ENCODE assay signal across 1 cellular context in the genomic region with DNA sequence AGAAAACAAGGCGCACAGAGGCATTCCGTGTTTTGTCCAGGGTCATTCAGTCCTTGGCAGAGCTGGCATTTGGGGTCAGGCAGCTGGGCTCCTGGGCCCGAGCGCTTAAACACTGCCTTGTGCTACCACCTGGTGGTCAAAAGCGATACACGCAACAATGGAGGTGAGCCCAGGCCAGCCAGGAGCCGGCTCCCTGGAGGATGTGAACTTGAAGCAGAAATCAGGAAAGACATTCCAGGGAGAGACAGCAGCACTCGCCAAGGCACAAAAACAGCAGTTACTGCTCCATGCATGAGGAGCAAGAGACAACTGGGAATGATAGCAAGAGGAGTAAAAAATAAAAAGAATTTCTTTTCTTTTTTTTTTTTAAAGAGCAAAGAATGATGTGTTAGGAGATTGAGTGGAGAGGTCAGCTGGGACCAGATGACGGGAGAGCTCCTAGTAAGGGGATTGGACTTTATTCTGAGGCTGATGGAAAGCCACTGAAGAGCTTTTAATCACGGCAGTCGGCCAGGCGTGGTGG.
TF ChIP-seq lines count a peak whose summit lies in the region.

No MANE protein-coding gene starts in this region.

TF ChIP-seq in GM12878, 131 proteins besides CTCF, POLR2A, EP300 and RAD21 (continues in another document):
- TF ChIP-seq MEF2A (IDR thresholded peaks at IDR 0.05; ENCODE audit: insufficient read depth, low read depth, low read length) (no peak), YY1 (IDR thresholded peaks at IDR 0.05; ENCODE audit: low read depth, low read length) (peak; percentile 91), TBL1XR1 (IDR thresholded peaks at IDR 0.05; ENCODE audit: low read depth, low read length) (no peak), SMC3 (IDR thresholded peaks at IDR 0.05; ENCODE audit: borderline replicate concordance, low read length) (peak; percentile 86), ZNF207 (IDR thresholded peaks at IDR 0.05; ENCODE audit: borderline replicate concordance) (no peak), TCF3 (IDR thresholded peaks at IDR 0.05; ENCODE audit: borderline replicate concordance, insufficient read depth, low read depth, low read length) (no peak), CBX5 (IDR thresholded peaks at IDR 0.05; ENCODE audit: low read depth) (no peak), YBX1 (IDR thresholded peaks at IDR 0.05) (no peak), MYB (IDR thresholded peaks at IDR 0.05; ENCODE audit: borderline replicate concordance, low read depth, low read length) (no peak), HSF1 (IDR thresholded peaks at IDR 0.05; ENCODE audit: low read depth, low read length) (no peak), RFX5 (IDR thresholded peaks at IDR 0.05; ENCODE audit: low read depth, low read length) (0 out of 2 replicates have a peak, but pooled peaks have one; percentile 42), ZNF622 (IDR thresholded peaks at IDR 0.05) (no peak), FOXM1 (IDR thresholded peaks at IDR 0.05; ENCODE audit: low read depth, low read length) (no peak; the same call in 1 of the 2 replicates), ATF3 (IDR thresholded peaks at IDR 0.05; ENCODE audit: borderline replicate concordance, extremely low read depth, low read depth, low read length) (no peak), ATF7 (IDR thresholded peaks at IDR 0.05; ENCODE audit: low read depth) (no peak), MEF2B (IDR thresholded peaks at IDR 0.05; ENCODE audit: partially characterized antibody, poor library complexity, severe bottlenecking) (no peak), GABPA (IDR thresholded peaks at IDR 0.05; ENCODE audit: low read depth) (no peak), TCF12 (IDR thresholded peaks at IDR 0.05; ENCODE audit: low read depth, low read length) (0 out of 2 replicates have a peak, but pooled peaks have one; percentile 57), BACH1 (IDR thresholded peaks at IDR 0.05; ENCODE audit: borderline replicate concordance) (no peak), SUPT20H (IDR thresholded peaks at IDR 0.05; ENCODE audit: borderline replicate concordance, control insufficient read depth, low read depth, low read length) (no peak), SMARCA5 (IDR thresholded peaks at IDR 0.05) (no peak), POLR2AphosphoS2 (IDR thresholded peaks at IDR 0.05; ENCODE audit: low read depth, low read length) (no peak), POLR2AphosphoS5 (IDR thresholded peaks at IDR 0.05; ENCODE audit: low read length) (no peak), ZBTB40 (IDR thresholded peaks at IDR 0.05; ENCODE audit: borderline replicate concordance) (no peak), STAT3 (IDR thresholded peaks at IDR 0.05; ENCODE audit: low read depth, low read length) (no peak), ZZZ3 (IDR thresholded peaks at IDR 0.05; ENCODE audit: control insufficient read depth, insufficient read length, low read depth) (no peak), ZBTB4 (CRISPR knock-in tag; IDR thresholded peaks at IDR 0.05) (no peak), BRCA1 (IDR thresholded peaks at IDR 0.05; ENCODE audit: low read depth, low read length) (no peak), BCL11A (IDR thresholded peaks at IDR 0.05; ENCODE audit: low read depth, low read length) (no peak), ZNF217 (IDR thresholded peaks at IDR 0.05) (no peak), WRNIP1 (IDR thresholded peaks at IDR 0.05; ENCODE audit: borderline replicate concordance, low read depth, low read length) (no peak), POU2F2 (IDR thresholded peaks at IDR 0.05; ENCODE audit: borderline replicate concordance, low read depth, low read length) (0 out of 3 replicates have a peak, but pooled peaks have one; percentile 16), SMAD1 (IDR thresholded peaks at IDR 0.05; ENCODE audit: low read depth, partially characterized antibody) (no peak), CREM (IDR thresholded peaks at IDR 0.05; ENCODE audit: low read depth) (no peak)
- TF ChIP-seq, protein P1, sequence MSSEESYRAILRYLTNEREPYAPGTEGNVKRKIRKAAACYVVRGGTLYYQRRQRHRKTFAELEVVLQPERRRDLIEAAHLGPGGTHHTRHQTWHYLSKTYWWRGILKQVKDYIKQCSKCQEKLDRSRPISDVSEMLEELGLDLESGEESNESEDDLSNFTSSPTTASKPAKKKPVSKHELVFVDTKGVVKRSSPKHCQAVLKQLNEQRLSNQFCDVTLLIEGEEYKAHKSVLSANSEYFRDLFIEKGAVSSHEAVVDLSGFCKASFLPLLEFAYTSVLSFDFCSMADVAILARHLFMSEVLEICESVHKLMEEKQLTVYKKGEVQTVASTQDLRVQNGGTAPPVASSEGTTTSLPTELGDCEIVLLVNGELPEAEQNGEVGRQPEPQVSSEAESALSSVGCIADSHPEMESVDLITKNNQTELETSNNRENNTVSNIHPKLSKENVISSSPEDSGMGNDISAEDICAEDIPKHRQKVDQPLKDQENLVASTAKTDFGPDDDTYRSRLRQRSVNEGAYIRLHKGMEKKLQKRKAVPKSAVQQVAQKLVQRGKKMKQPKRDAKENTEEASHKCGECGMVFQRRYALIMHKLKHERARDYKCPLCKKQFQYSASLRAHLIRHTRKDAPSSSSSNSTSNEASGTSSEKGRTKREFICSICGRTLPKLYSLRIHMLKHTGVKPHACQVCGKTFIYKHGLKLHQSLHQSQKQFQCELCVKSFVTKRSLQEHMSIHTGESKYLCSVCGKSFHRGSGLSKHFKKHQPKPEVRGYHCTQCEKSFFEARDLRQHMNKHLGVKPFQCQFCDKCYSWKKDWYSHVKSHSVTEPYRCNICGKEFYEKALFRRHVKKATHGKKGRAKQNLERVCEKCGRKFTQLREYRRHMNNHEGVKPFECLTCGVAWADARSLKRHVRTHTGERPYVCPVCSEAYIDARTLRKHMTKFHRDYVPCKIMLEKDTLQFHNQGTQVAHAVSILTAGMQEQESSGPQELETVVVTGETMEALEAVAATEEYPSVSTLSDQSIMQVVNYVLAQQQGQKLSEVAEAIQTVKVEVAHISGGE (CRISPR knock-in tag; IDR thresholded peaks at IDR 0.05) = no peak
- TF ChIP-seq, protein P2, sequence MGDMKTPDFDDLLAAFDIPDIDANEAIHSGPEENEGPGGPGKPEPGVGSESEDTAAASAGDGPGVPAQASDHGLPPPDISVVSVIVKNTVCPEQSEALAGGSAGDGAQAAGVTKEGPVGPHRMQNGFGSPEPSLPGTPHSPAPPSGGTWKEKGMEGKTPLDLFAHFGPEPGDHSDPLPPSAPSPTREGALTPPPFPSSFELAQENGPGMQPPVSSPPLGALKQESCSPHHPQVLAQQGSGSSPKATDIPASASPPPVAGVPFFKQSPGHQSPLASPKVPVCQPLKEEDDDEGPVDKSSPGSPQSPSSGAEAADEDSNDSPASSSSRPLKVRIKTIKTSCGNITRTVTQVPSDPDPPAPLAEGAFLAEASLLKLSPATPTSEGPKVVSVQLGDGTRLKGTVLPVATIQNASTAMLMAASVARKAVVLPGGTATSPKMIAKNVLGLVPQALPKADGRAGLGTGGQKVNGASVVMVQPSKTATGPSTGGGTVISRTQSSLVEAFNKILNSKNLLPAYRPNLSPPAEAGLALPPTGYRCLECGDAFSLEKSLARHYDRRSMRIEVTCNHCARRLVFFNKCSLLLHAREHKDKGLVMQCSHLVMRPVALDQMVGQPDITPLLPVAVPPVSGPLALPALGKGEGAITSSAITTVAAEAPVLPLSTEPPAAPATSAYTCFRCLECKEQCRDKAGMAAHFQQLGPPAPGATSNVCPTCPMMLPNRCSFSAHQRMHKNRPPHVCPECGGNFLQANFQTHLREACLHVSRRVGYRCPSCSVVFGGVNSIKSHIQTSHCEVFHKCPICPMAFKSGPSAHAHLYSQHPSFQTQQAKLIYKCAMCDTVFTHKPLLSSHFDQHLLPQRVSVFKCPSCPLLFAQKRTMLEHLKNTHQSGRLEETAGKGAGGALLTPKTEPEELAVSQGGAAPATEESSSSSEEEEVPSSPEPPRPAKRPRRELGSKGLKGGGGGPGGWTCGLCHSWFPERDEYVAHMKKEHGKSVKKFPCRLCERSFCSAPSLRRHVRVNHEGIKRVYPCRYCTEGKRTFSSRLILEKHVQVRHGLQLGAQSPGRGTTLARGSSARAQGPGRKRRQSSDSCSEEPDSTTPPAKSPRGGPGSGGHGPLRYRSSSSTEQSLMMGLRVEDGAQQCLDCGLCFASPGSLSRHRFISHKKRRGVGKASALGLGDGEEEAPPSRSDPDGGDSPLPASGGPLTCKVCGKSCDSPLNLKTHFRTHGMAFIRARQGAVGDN (IDR thresholded peaks at IDR 0.05) = no peak
- TF ChIP-seq, protein P3, sequence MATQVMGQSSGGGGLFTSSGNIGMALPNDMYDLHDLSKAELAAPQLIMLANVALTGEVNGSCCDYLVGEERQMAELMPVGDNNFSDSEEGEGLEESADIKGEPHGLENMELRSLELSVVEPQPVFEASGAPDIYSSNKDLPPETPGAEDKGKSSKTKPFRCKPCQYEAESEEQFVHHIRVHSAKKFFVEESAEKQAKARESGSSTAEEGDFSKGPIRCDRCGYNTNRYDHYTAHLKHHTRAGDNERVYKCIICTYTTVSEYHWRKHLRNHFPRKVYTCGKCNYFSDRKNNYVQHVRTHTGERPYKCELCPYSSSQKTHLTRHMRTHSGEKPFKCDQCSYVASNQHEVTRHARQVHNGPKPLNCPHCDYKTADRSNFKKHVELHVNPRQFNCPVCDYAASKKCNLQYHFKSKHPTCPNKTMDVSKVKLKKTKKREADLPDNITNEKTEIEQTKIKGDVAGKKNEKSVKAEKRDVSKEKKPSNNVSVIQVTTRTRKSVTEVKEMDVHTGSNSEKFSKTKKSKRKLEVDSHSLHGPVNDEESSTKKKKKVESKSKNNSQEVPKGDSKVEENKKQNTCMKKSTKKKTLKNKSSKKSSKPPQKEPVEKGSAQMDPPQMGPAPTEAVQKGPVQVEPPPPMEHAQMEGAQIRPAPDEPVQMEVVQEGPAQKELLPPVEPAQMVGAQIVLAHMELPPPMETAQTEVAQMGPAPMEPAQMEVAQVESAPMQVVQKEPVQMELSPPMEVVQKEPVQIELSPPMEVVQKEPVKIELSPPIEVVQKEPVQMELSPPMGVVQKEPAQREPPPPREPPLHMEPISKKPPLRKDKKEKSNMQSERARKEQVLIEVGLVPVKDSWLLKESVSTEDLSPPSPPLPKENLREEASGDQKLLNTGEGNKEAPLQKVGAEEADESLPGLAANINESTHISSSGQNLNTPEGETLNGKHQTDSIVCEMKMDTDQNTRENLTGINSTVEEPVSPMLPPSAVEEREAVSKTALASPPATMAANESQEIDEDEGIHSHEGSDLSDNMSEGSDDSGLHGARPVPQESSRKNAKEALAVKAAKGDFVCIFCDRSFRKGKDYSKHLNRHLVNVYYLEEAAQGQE (IDR thresholded peaks at IDR 0.05; ENCODE audit: low read depth, low read length) = no peak
